In genomic region chr1:25973610-25974355, GRCh38 we compare ENCODE assay signal across 27 cellular contexts. TPM values are rescaled to one million over a fixed set of nuclear protein-coding genes. Genes with fewer than 3 reads are reported as not detected.
DNase-seq lines count a peak whose midpoint lies in the region; ATAC-seq lines count a peak whose summit lies in the region.
"Had no signal": no experiment of that assay in that cellular context is flagged by ENCODE, and none has a peak within 500 bp of the region (broad histone marks: within the 10 kb centered on the region; RNA-seq: fewer than 3 reads in every experiment).

No MANE protein-coding gene starts in this region.

- DNase-seq in AG08395 (ENCODE audit: low spot score) (peak; percentile 46), T-cell (no peak), mesenchymal stem cell (no peak), NCI-H2227 (lab: John Stamatoyannopoulos, UW; ENCODE audit: unreplicated experiment) (no peak), NCI-H2227 treated with DMSO at 0.1 percent for 48 hours (lab: John Stamatoyannopoulos, UW) (no peak), G401 (ENCODE audit: low spot score) (no peak)
- DNase-seq in CD4-positive, alpha-beta memory T cell, result no peak
- DNase-seq in stimulated activated CD4-positive, alpha-beta T cell treated with anti-CD3 and anti-CD28 coated beads, Interleukin-1b, Interleukin-23, amount 100 ng/mL, for 48 hours, result no peak
- DNase-seq: activated CD4-positive, alpha-beta T cell treated with anti-CD3 and anti-CD28 coated beads for 4 hours; activated CD8-positive, alpha-beta memory T cell treated with anti-CD3 and anti-CD28 coated beads, Interleukin-2, amount 10 ng/mL, durations not matched to agents 7 days and 5 days; activated naive CD8-positive, alpha-beta T cell treated with anti-CD3 and anti-CD28 coated beads, Interleukin-2, amount 10 ng/mL, durations not matched to agents 7 days and 5 days; cerebellar nuclear complex; DMS53; gastrocnemius medialis; GOT3; hippocampal formation; KG1; NCI-H1694 treated with DMSO at 0.1 percent for 48 hours; NCI-H2171; NCI-H524 treated with DMSO at 0.1 percent for 48 hours; right lobe of liver; stimulated activated naive CD8-positive, alpha-beta T cell treated with anti-CD3 and anti-CD28 coated beads, Interleukin-15, amount 100 ng/mL, for 72 hours; T-helper 2 cell; transverse colon had no signal

- H3K4me1 Mint-ChIP-seq in CD4-positive, alpha-beta memory T cell, result peaks cover 24 to 29% (median 26%) of the 10 kb centered on the region in 4 donors
- peaks cover 34 to 61% (median 42%) of the 10 kb centered on the region in 3 donors for H3K4me1 Mint-ChIP-seq in T-cell
- H3K4me1 Mint-ChIP-seq: neural progenitor cell had no signal

- H3K36me3 Mint-ChIP-seq in CD4-positive, alpha-beta memory T cell, result peaks cover 61 to 73% of the 10 kb centered on the region in 2 donors
- peaks cover 65% of the 10 kb centered on the region for H3K36me3 Mint-ChIP-seq in T-cell

- H3K4me3 Mint-ChIP-seq in CD4-positive, alpha-beta memory T cell, result no peak overlapping the region
- H3K4me3 Mint-ChIP-seq in T-cell, result no peak overlapping the region
- H3K4me3 Mint-ChIP-seq: activated CD8-positive, alpha-beta memory T cell treated with anti-CD3 and anti-CD28 coated beads, Interleukin-2, amount 10 ng/mL, durations not matched to agents 7 days and 5 days; activated naive CD8-positive, alpha-beta T cell treated with anti-CD3 and anti-CD28 coated beads, Interleukin-2, amount 10 ng/mL, durations not matched to agents 7 days and 5 days; activated T-helper 17 cell treated with anti-CD3 and anti-CD28 coated beads, Interleukin-2, amount 50 U/mL, for 72 hours; neural progenitor cell; stimulated activated naive CD8-positive, alpha-beta T cell treated with anti-CD3 and anti-CD28 coated beads, Interleukin-15, amount 100 ng/mL, for 72 hours had no signal

- CTCF ChIA-PET in CD4-positive, alpha-beta memory T cell (lab: Charles Lee; ENCODE audit: partially characterized antibody), result no interaction called here
- CTCF ChIA-PET in T-cell (lab: Charles Lee), result no interaction called here

- no peak overlapping the region for H3K9ac ChIP-seq in mesenchymal stem cell (ENCODE audit: low read length)
- H3K9ac ChIP-seq: neural progenitor cell had no signal

- no peak overlapping the region for H3K23ac ChIP-seq in mesenchymal stem cell (ENCODE audit: low read length in 2 of 2)

- no peak overlapping the region for H2AFZ ChIP-seq in mesenchymal stem cell (ENCODE audit: low read depth, low read length)
- H2AFZ ChIP-seq: neural progenitor cell had no signal

- no peak for ATAC-seq in T-cell (replicated peaks in 1 of 4)
- ATAC-seq: activated CD8-positive, alpha-beta memory T cell treated with anti-CD3 and anti-CD28 coated beads, Interleukin-2, amount 10 ng/mL, durations not matched to agents 7 days and 5 days; activated T-helper 17 cell treated with anti-CD3 and anti-CD28 coated beads, Interleukin-2, amount 50 U/mL, for 72 hours; gastrocnemius medialis; right lobe of liver; stimulated activated naive CD8-positive, alpha-beta T cell treated with anti-CD3 and anti-CD28 coated beads, Interleukin-15, amount 100 ng/mL, for 72 hours had no signal

- H3K27me3 Mint-ChIP-seq in CD4-positive, alpha-beta memory T cell, result no peaks in the 10 kb centered on the region
- H3K27me3 Mint-ChIP-seq in T-cell, result no peaks in the 10 kb centered on the region
- H3K27me3 Mint-ChIP-seq: activated CD8-positive, alpha-beta memory T cell treated with anti-CD3 and anti-CD28 coated beads, Interleukin-2, amount 10 ng/mL, durations not matched to agents 7 days and 5 days; activated naive CD8-positive, alpha-beta T cell treated with anti-CD3 and anti-CD28 coated beads, Interleukin-2, amount 10 ng/mL, durations not matched to agents 7 days and 5 days; activated T-helper 17 cell treated with anti-CD3 and anti-CD28 coated beads, Interleukin-2, amount 50 U/mL, for 72 hours; stimulated activated naive CD8-positive, alpha-beta T cell treated with anti-CD3 and anti-CD28 coated beads, Interleukin-15, amount 100 ng/mL, for 72 hours had no signal

- no peak overlapping the region for H2AK5ac ChIP-seq in mesenchymal stem cell (ENCODE audit: low read length, severe bottlenecking)

- H3K27ac ChIP-seq in CD4-positive, alpha-beta memory T cell (ENCODE audit: low read depth, low read length), result no peak overlapping the region
- no peak overlapping the region for H3K27ac ChIP-seq in mesenchymal stem cell (ENCODE audit: low read length, poor library complexity, severe bottlenecking)
- H3K27ac ChIP-seq: gastrocnemius medialis, neural progenitor cell, right lobe of liver, transverse colon had no signal

- peak overlapping the region in 5 of 7 donors; percentile 1 to 67 (median 53) for H3K27ac Mint-ChIP-seq in CD4-positive, alpha-beta memory T cell
- H3K27ac Mint-ChIP-seq in T-cell, result peak overlapping the region; percentile 55 to 96
- H3K27ac Mint-ChIP-seq: activated CD8-positive, alpha-beta memory T cell treated with anti-CD3 and anti-CD28 coated beads, Interleukin-2, amount 10 ng/mL, durations not matched to agents 7 days and 5 days; activated naive CD8-positive, alpha-beta T cell treated with anti-CD3 and anti-CD28 coated beads, Interleukin-2, amount 10 ng/mL, durations not matched to agents 7 days and 5 days; neural progenitor cell; stimulated activated naive CD8-positive, alpha-beta T cell treated with anti-CD3 and anti-CD28 coated beads, Interleukin-15, amount 100 ng/mL, for 72 hours had no signal

- no peak overlapping the region for H3K4me2 ChIP-seq in mesenchymal stem cell (ENCODE audit: low read length, poor library complexity, severe bottlenecking)
- H3K4me2 ChIP-seq: neural progenitor cell had no signal

- no peak overlapping the region for H3K14ac ChIP-seq in mesenchymal stem cell (ENCODE audit: low read length in 2 of 2)

- H2BK5ac ChIP-seq in mesenchymal stem cell (ENCODE audit: low read depth, low read length, poor library complexity, severe bottlenecking), result no peak overlapping the region

- H2BK15ac ChIP-seq in mesenchymal stem cell (ENCODE audit: low read depth, poor library complexity, severe bottlenecking), result no peak overlapping the region

- in situ Hi-C loops in G401 (cut with HindIII; ENCODE audit: low sequenced_read_pairs), result no loop called here

- H3K27me3 ChIP-seq in CD4-positive, alpha-beta memory T cell (ENCODE audit: insufficient read depth, low read length), result no peaks in the 10 kb centered on the region
- H3K27me3 ChIP-seq in mesenchymal stem cell (ENCODE audit: control insufficient read depth in 1 of 2, insufficient read depth in 1 of 2, low read length in 2 of 2), result no peaks in the 10 kb centered on the region
- H3K27me3 ChIP-seq: gastrocnemius medialis, neural progenitor cell, right lobe of liver, transverse colon had no signal

- no peaks in the 10 kb centered on the region for H3K9me3 ChIP-seq in CD4-positive, alpha-beta memory T cell (ENCODE audit: control insufficient read depth in 1 of 2, low read length in 2 of 2)
- no peaks in the 10 kb centered on the region for H3K9me3 ChIP-seq in mesenchymal stem cell (ENCODE audit: control insufficient read depth, low read length)
- H3K9me3 ChIP-seq: gastrocnemius medialis, right lobe of liver, transverse colon had no signal

- no peak overlapping the region for H3K4ac ChIP-seq in mesenchymal stem cell (ENCODE audit: low read depth in 1 of 2, low read length in 2 of 2)

- 92% methylated on average over 3 of the region's 6 CpGs for WGBS in mesenchymal stem cell

- H3K36me3 ChIP-seq in CD4-positive, alpha-beta memory T cell (ENCODE audit: insufficient read depth, low read length), result peaks cover 23% of the 10 kb centered on the region
- peaks cover 26 to 78% of the 10 kb centered on the region in 2 experiments for H3K36me3 ChIP-seq in mesenchymal stem cell (ENCODE audit: control insufficient read depth in 1 of 2, insufficient read depth in 2 of 2, low read depth in 1 of 2, low read length in 2 of 2)
- H3K36me3 ChIP-seq: neural progenitor cell had no signal

- H4K91ac ChIP-seq in mesenchymal stem cell (ENCODE audit: low read length), result no peak overlapping the region

- intact Hi-C loops in CD4-positive, alpha-beta memory T cell (cut with micrococcal nuclease), result no loop called here

- peaks cover 13% of the 10 kb centered on the region for H3K4me1 ChIP-seq in CD4-positive, alpha-beta memory T cell (ENCODE audit: insufficient read depth, low read length)
- no peaks in the 10 kb centered on the region for H3K4me1 ChIP-seq in mesenchymal stem cell (ENCODE audit: control insufficient read depth, insufficient read depth, low read depth, low read length)
- H3K4me1 ChIP-seq: gastrocnemius medialis, neural progenitor cell, right lobe of liver had no signal

- H3K4me3 ChIP-seq in CD4-positive, alpha-beta memory T cell (ENCODE audit: low read length in 2 of 2), result no peak overlapping the region
- no peak overlapping the region for H3K4me3 ChIP-seq in mesenchymal stem cell (ENCODE audit: insufficient read depth in 1 of 2, low read depth in 1 of 2, low read length in 2 of 2)
- H3K4me3 ChIP-seq: gastrocnemius medialis, neural progenitor cell, right lobe of liver, transverse colon had no signal

- no peaks in the 10 kb centered on the region for H3K9me3 Mint-ChIP-seq in CD4-positive, alpha-beta memory T cell
- no peaks in the 10 kb centered on the region for H3K9me3 Mint-ChIP-seq in T-cell
- H3K9me3 Mint-ChIP-seq: activated naive CD8-positive, alpha-beta T cell treated with anti-CD3 and anti-CD28 coated beads, Interleukin-2, amount 10 ng/mL, durations not matched to agents 7 days and 5 days; activated T-helper 17 cell treated with anti-CD3 and anti-CD28 coated beads, Interleukin-2, amount 50 U/mL, for 72 hours; neural progenitor cell; stimulated activated naive CD8-positive, alpha-beta T cell treated with anti-CD3 and anti-CD28 coated beads, Interleukin-15, amount 100 ng/mL, for 72 hours had no signal

- no peak overlapping the region for H2BK120ac ChIP-seq in mesenchymal stem cell (ENCODE audit: low read depth, low read length)

- POLR2A ChIA-PET in CD4-positive, alpha-beta memory T cell (lab: Charles Lee; ENCODE audit: partially characterized antibody), result interaction anchor here (1.0 kb wide), 1 partner anchor 16 kb away, joined by 3 read pairs; no protein-coding TSS in a partner anchor
- POLR2A ChIA-PET in T-cell (lab: Charles Lee), result no interaction called here

- no peaks in the 10 kb centered on the region for H3K79me1 ChIP-seq in mesenchymal stem cell (replicated peaks; ENCODE audit: low read length, poor library complexity, severe bottlenecking)

- peak overlapping the region; percentile 30 for H4K8ac ChIP-seq in mesenchymal stem cell (ENCODE audit: low read length)

- H2BK12ac ChIP-seq in mesenchymal stem cell (ENCODE audit: low read length in 2 of 2), result no peak overlapping the region

- H3K18ac ChIP-seq in mesenchymal stem cell (ENCODE audit: low read depth in 1 of 2, low read length in 2 of 2), result no peak overlapping the region

RNA-seq across cellular contexts. Expression of gene PAFAH2, which starts 24.1 kb away (rescaled TPM):
- total RNA-seq in CD4-positive, alpha-beta memory T cell, result 10 to 100 TPM; 18.3 to 20.0 TPM
- 10 to 100 TPM; 10.1 to 12.3 TPM for polyA plus RNA-seq in CD4-positive, alpha-beta memory T cell
- total RNA-seq in T-cell, result 10 to 100 TPM; 10.2 to 30.2 (median 17.3) TPM
- 7.8 TPM for polyA plus RNA-seq in mesenchymal stem cell (2013, experiment 1 of 2)
- polyA plus RNA-seq in mesenchymal stem cell (2013, experiment 2 of 2), result 7.5 TPM
- total RNA-seq in G401 (2014; rRNA removed; shearing (Covaris generic)), result 6.5 and 9.2 TPM in 2 replicates

RNA-seq across cellular contexts. Expression of gene EXTL1, which starts 47.8 kb away (rescaled TPM):
- under 1 TPM; 0.12 to 0.19 TPM for total RNA-seq in CD4-positive, alpha-beta memory T cell
- polyA plus RNA-seq in CD4-positive, alpha-beta memory T cell, result not detected
- total RNA-seq in T-cell, result under 1 TPM in 4 of 5 donors, not detected in 1; 0.08 to 0.19 (median 0.12) TPM
- 0.41 TPM for polyA plus RNA-seq in mesenchymal stem cell (2013, experiment 1 of 2)
- 0.38 TPM for polyA plus RNA-seq in mesenchymal stem cell (2013, experiment 2 of 2)
- total RNA-seq in G401 (2014; rRNA removed; shearing (Covaris generic)), result 88.2 and 101 TPM in 2 replicates
- total RNA-seq: activated CD8-positive, alpha-beta memory T cell treated with anti-CD3 and anti-CD28 coated beads, Interleukin-2, amount 10 ng/mL, durations not matched to agents 7 days and 5 days; activated naive CD8-positive, alpha-beta T cell treated with anti-CD3 and anti-CD28 coated beads, Interleukin-2, amount 10 ng/mL, durations not matched to agents 7 days and 5 days; activated T-helper 17 cell treated with anti-CD3 and anti-CD28 coated beads, Interleukin-2, amount 50 U/mL, for 72 hours had no signal
- polyA plus RNA-seq: liver had no signal

Comparison
In these comparisons a context has a peak if more than half of its experiments do, and no peak if none do; other contexts are left out.
1. RNA of gene EXTL1, which starts 47.8 kb away (total RNA-seq): 88.2 to 101 TPM in G401; 0.12 to 0.19 TPM in CD4-positive, alpha-beta memory T cell and 0.08 to 0.19 TPM in T-cell; every median in the first group is over 10 times any median in the second.